ENCODE assay signal across 10 cellular contexts in genomic region chr6:30770164-30770563, GRCh38. TPM values are rescaled to one million over a fixed set of nuclear protein-coding genes. Genes with fewer than 3 reads are reported as not detected.
DNase-seq lines count a peak whose midpoint lies in the region; ATAC-seq, FAIRE-seq and TF ChIP-seq lines count a peak whose summit lies in the region.
"Had no signal": no experiment of that assay in that cellular context is flagged by ENCODE, and none has a peak within 500 bp of the region (broad histone marks: within the 10 kb centered on the region; RNA-seq: fewer than 3 reads in every experiment).

No MANE protein-coding gene starts in this region.

- in situ Hi-C loops in HepG2 (cut with HindIII; ENCODE audit: extremely low pct_ligation_motif_present, low pct_unique_long_range_greater_than_20kb), result no loop called here

- DNase-seq in stimulated activated CD4-positive, alpha-beta T cell treated with anti-CD3 and anti-CD28 coated beads, Interleukin-1b, Interleukin-23, amount 100 ng/mL, for 48 hours, result peak; percentile 29
- DNase-seq in stimulated activated CD4-positive, alpha-beta T cell treated with anti-CD3 and anti-CD28 coated beads, Interleukin-12 subunit alpha, Interleukin-12 subunit beta, amount 100 ng/mL, for 4 hours, result no peak
- DNase-seq in adrenal gland (peak in 2 of 7 donors; percentile 37 to 40), HepG2 (ENCODE audit: low spot score) (no peak), vagina (ENCODE audit: extremely low spot score in 2 of 2) (no peak), NCI-H128 (lab: John Stamatoyannopoulos, UW; ENCODE audit: unreplicated experiment) (no peak)
- DNase-seq: DMS79 treated with DMSO at 0.1 percent for 48 hours, NCI-H774 had no signal

- H3K4me2 ChIP-seq in HepG2 (ENCODE audit: low read depth, low read length), result peak overlapping the region; percentile 90

- H3K27me3 ChIP-seq in adrenal gland, result no peaks in the 10 kb centered on the region
- no peaks in the 10 kb centered on the region for H3K27me3 ChIP-seq in HepG2 (ENCODE audit: control insufficient read depth in 1 of 2, insufficient read depth in 2 of 2, low read length in 2 of 2)
- no peaks in the 10 kb centered on the region for H3K27me3 ChIP-seq in vagina

- H3K9me3 ChIP-seq in adrenal gland (replicated peaks in 1 of 3) (no peaks in the 10 kb centered on the region), HepG2 (ENCODE audit: low read length) (no peaks in the 10 kb centered on the region), vagina (no peaks in the 10 kb centered on the region)

- no peak for FAIRE-seq in HepG2 (lab: Jason Lieb, UNC)

- no peaks in the 10 kb centered on the region for H4K20me1 ChIP-seq in HepG2 (ENCODE audit: insufficient read depth, low read length)

- CTCF ChIA-PET in HepG2 (lab: Yijun Ruan, JAX; ENCODE audit: low intra/inter-chr PET ratio, low total read pairs), result no interaction called here

- 67 to 84% (median 72%) methylated on average over 2 of the region's 2 CpGs for WGBS in adrenal gland, 4 donors
- 90% methylated on average over 2 of the region's 2 CpGs for WGBS in HepG2 (ENCODE audit: low lambda C conversion rate)

- H3K79me2 ChIP-seq in HepG2 (ENCODE audit: insufficient read depth, low read length), result no peaks in the 10 kb centered on the region

- peaks cover 15 to 34% of the 10 kb centered on the region in 2 donors for H3K4me1 ChIP-seq in adrenal gland (replicated peaks in 1 of 2)
- H3K4me1 ChIP-seq in HepG2 (ENCODE audit: insufficient read depth, low read length), result peaks cover 73% of the 10 kb centered on the region
- peaks cover 19% of the 10 kb centered on the region for H3K4me1 ChIP-seq in vagina

- no peaks in the 10 kb centered on the region for H3K36me3 ChIP-seq in adrenal gland (replicated peaks in 1 of 2)
- no peaks in the 10 kb centered on the region for H3K36me3 ChIP-seq in HepG2 (replicated peaks in 1 of 2; ENCODE audit: control insufficient read depth in 1 of 2, insufficient read depth in 2 of 2, low read length in 2 of 2)
- H3K36me3 ChIP-seq in vagina, result no peaks in the 10 kb centered on the region

- ATAC-seq in HepG2 (no peak), GM18868 (IDR thresholded peaks at IDR 0.05; ENCODE audit: unreplicated experiment) (no peak), GM21447 (IDR thresholded peaks at IDR 0.05; ENCODE audit: unreplicated experiment) (no peak)

- TF ChIP-seq POLR2A in adrenal gland (IDR thresholded peaks at IDR 0.05) (no peak), HepG2 (IDR thresholded peaks at IDR 0.05; ENCODE audit: insufficient read depth in 1 of 2, low read depth in 2 of 2, low read length in 2 of 2) (no peak), vagina (IDR thresholded peaks at IDR 0.05) (no peak)

- H3K4me3 ChIP-seq in adrenal gland (no peak overlapping the region), HepG2 (replicated peaks in 1 of 3; ENCODE audit: insufficient read depth in 1 of 3, low read depth in 2 of 3, low read length in 3 of 3) (no peak overlapping the region; a peak in 1 of 6 replicates), vagina (no peak overlapping the region)

- no peak for TF ChIP-seq RAD21 in HepG2 (CRISPR knock-in tag; IDR thresholded peaks at IDR 0.05)

- no peak for TF ChIP-seq CTCF in adrenal gland (IDR thresholded peaks at IDR 0.05)
- no peak for TF ChIP-seq CTCF in HepG2 (CRISPR knock-in tag; IDR thresholded peaks at IDR 0.05)
- no peak for TF ChIP-seq CTCF in vagina (IDR thresholded peaks at IDR 0.05)

- no TSS peak for BruUV-seq in HepG2 (replicated peaks; lab: Mats Ljungman, UMichigan)

- intact Hi-C loops in adrenal gland (cut with DNase I), result no loop called here
- intact Hi-C loops in HepG2 (cut with micrococcal nuclease; ENCODE audit: unreplicated experiment), result no loop called here
- intact Hi-C loops in vagina (cut with DNase I), result no loop called here

- H3K9ac ChIP-seq in HepG2 (ENCODE audit: insufficient read depth, low read depth, low read length), result peak overlapping the region; percentile 93

- TF ChIP-seq EP300 in HepG2 (IDR thresholded peaks at IDR 0.05; ENCODE audit: low read depth in 2 of 2, low read length in 2 of 2) (no peak), HepG2 (CRISPR knock-in tag; IDR thresholded peaks at IDR 0.05; ENCODE audit: borderline replicate concordance) (no peak)

- POLR2A ChIA-PET in HepG2 (lab: Yijun Ruan, JAX), result interaction anchor here (0.5 to 11.8 kb wide), 12 partner anchors 9 to 106 kb away, joined by 3 to 414 read pairs (median 20); partner anchors contain the start of genes FLOT1 and IER3

- H3K27ac ChIP-seq in adrenal gland (peak overlapping the region; percentile 12 to 92 (median 69)), HepG2 (ENCODE audit: extremely low read length, insufficient read depth, low read length) (peak overlapping the region; percentile 98), vagina (peak overlapping the region; percentile 63)

- H2AFZ ChIP-seq in HepG2 (ENCODE audit: low read length), result no peak overlapping the region

RNA-seq across cellular contexts. Expression of gene IER3, which starts 25.8 kb away (rescaled TPM):
- total RNA-seq in adrenal gland (10 to 100 TPM in 7 of 8 donors, 1 to 10 TPM in 1; 4.0 to 66.2 (median 43.1) TPM), HepG2 (2016; rRNA removed; fragmentation: Illumina TruSeq; extraction: Trizol) (28.7 and 51.1 TPM in 2 replicates), vagina (40.5 TPM)
- polyA plus RNA-seq in adrenal gland (100 to 1,000 TPM in 1 of 3 donors, 10 to 100 TPM in 2; 10.3 to 136 (median 49.1) TPM), HepG2 (2011; rRNA removed) (131 and 151 TPM in 2 replicates)
- total RNA-seq in HepG2 (2016; cell fraction: cytosol; rRNA removed; fragmentation: Illumina TruSeq; extraction: Trizol; ENCODE audit: low read depth), result 83.5 and 89.8 TPM in 2 replicates
- 25.7 and 52.1 TPM in 2 replicates for total RNA-seq in HepG2 (2016; cell fraction: insoluble cytoplasmic fraction; rRNA removed; fragmentation: Illumina TruSeq; extraction: Trizol)
- total RNA-seq in HepG2 (2016; cell fraction: membrane; rRNA removed; fragmentation: Illumina TruSeq; extraction: Trizol), result 91.3 and 101 TPM in 2 replicates
- 33.1 and 34.2 TPM in 2 replicates for total RNA-seq in HepG2 (2016; cell fraction: nucleus; rRNA removed; fragmentation: Illumina TruSeq; extraction: Trizol)
- polyA plus RNA-seq in HepG2 (2011; cell fraction: cytosol; rRNA removed), result 117 TPM in 2 replicates
- polyA plus RNA-seq in HepG2 (2011; cell fraction: nucleus; rRNA removed), result 111 and 130 TPM in 2 replicates
- polyA plus RNA-seq in HepG2 (2012), result 130 and 313 TPM in 2 replicates
- polyA plus RNA-seq in HepG2 (2016; cell fraction: cytosol; fragmentation: Illumina TruSeq; extraction: Trizol; ENCODE audit: low read depth), result 21.8 and 24.4 TPM in 2 replicates
- 28.6 and 30.4 TPM in 2 replicates for polyA plus RNA-seq in HepG2 (2016; cell fraction: insoluble cytoplasmic fraction; fragmentation: Illumina TruSeq; extraction: Trizol; ENCODE audit: low read depth)
- polyA plus RNA-seq in HepG2 (2016; cell fraction: membrane; fragmentation: Illumina TruSeq; extraction: Trizol; ENCODE audit: low read depth), result 23.7 and 25.1 TPM in 2 replicates
- 72.1 and 79.6 TPM in 2 replicates for polyA plus RNA-seq in HepG2 (2016; cell fraction: nucleus; fragmentation: Illumina TruSeq; extraction: Trizol; ENCODE audit: insufficient read depth, low read depth)
- polyA minus RNA-seq in HepG2 (2011; rRNA and poly(A)+ RNA removed; ENCODE audit: low replicate concordance), result 19.0 and 307 TPM in 2 replicates
- 213 and 378 TPM in 2 replicates for polyA minus RNA-seq in HepG2 (2011; cell fraction: cytosol; rRNA and poly(A)+ RNA removed)
- 95.2 and 99.7 TPM in 2 replicates for polyA minus RNA-seq in HepG2 (2011; cell fraction: nucleus; rRNA and poly(A)+ RNA removed)

RNA-seq across cellular contexts. Expression of gene FLOT1, which starts 27.7 kb away (rescaled TPM):
- total RNA-seq in adrenal gland (100 to 1,000 TPM; 237 to 449 (median 339) TPM), HepG2 (2016; rRNA removed; fragmentation: Illumina TruSeq; extraction: Trizol) (77.8 and 82.3 TPM in 2 replicates), vagina (165 TPM)
- polyA plus RNA-seq in adrenal gland (100 to 1,000 TPM; 390 to 599 (median 411) TPM), HepG2 (2011; rRNA removed) (130 and 150 TPM in 2 replicates)
- total RNA-seq in HepG2 (2016; cell fraction: cytosol; rRNA removed; fragmentation: Illumina TruSeq; extraction: Trizol; ENCODE audit: low read depth), result 113 and 115 TPM in 2 replicates
- total RNA-seq in HepG2 (2016; cell fraction: insoluble cytoplasmic fraction; rRNA removed; fragmentation: Illumina TruSeq; extraction: Trizol), result 72.3 and 79.6 TPM in 2 replicates
- total RNA-seq in HepG2 (2016; cell fraction: membrane; rRNA removed; fragmentation: Illumina TruSeq; extraction: Trizol), result 145 and 152 TPM in 2 replicates
- 43.2 and 49.0 TPM in 2 replicates for total RNA-seq in HepG2 (2016; cell fraction: nucleus; rRNA removed; fragmentation: Illumina TruSeq; extraction: Trizol)
- 126 and 128 TPM in 2 replicates for polyA plus RNA-seq in HepG2 (2011; cell fraction: cytosol; rRNA removed)
- polyA plus RNA-seq in HepG2 (2011; cell fraction: nucleus; rRNA removed), result 139 and 173 TPM in 2 replicates
- polyA plus RNA-seq in HepG2 (2012), result 119 and 142 TPM in 2 replicates
- polyA plus RNA-seq in HepG2 (2016; cell fraction: cytosol; fragmentation: Illumina TruSeq; extraction: Trizol; ENCODE audit: low read depth), result 217 and 220 TPM in 2 replicates
- polyA plus RNA-seq in HepG2 (2016; cell fraction: insoluble cytoplasmic fraction; fragmentation: Illumina TruSeq; extraction: Trizol; ENCODE audit: low read depth), result 116 and 125 TPM in 2 replicates
- 219 and 220 TPM in 2 replicates for polyA plus RNA-seq in HepG2 (2016; cell fraction: membrane; fragmentation: Illumina TruSeq; extraction: Trizol; ENCODE audit: low read depth)
- polyA plus RNA-seq in HepG2 (2016; cell fraction: nucleus; fragmentation: Illumina TruSeq; extraction: Trizol; ENCODE audit: insufficient read depth, low read depth), result 146 and 154 TPM in 2 replicates
- polyA minus RNA-seq in HepG2 (2011; rRNA and poly(A)+ RNA removed; ENCODE audit: low replicate concordance), result 102 and 133 TPM in 2 replicates
- 49.8 and 51.9 TPM in 2 replicates for polyA minus RNA-seq in HepG2 (2011; cell fraction: cytosol; rRNA and poly(A)+ RNA removed)
- 34.5 and 57.3 TPM in 2 replicates for polyA minus RNA-seq in HepG2 (2011; cell fraction: nucleus; rRNA and poly(A)+ RNA removed)

RNA-seq across cellular contexts. Expression of gene TUBB, which starts 50.0 kb away (rescaled TPM):
- total RNA-seq in adrenal gland (100 to 1,000 TPM in 7 of 8 donors, 10 to 100 TPM in 1; 90.3 to 439 (median 214) TPM), HepG2 (2016; rRNA removed; fragmentation: Illumina TruSeq; extraction: Trizol) (911 and 1,275 TPM in 2 replicates), vagina (293 TPM)
- polyA plus RNA-seq in adrenal gland (100 to 1,000 TPM; 107 to 473 (median 177) TPM), HepG2 (2011; rRNA removed) (980 and 1,163 TPM in 2 replicates)
- total RNA-seq in HepG2 (2016; cell fraction: cytosol; rRNA removed; fragmentation: Illumina TruSeq; extraction: Trizol; ENCODE audit: low read depth), result 241 and 250 TPM in 2 replicates
- 892 and 1,275 TPM in 2 replicates for total RNA-seq in HepG2 (2016; cell fraction: insoluble cytoplasmic fraction; rRNA removed; fragmentation: Illumina TruSeq; extraction: Trizol)
- 542 and 545 TPM in 2 replicates for total RNA-seq in HepG2 (2016; cell fraction: membrane; rRNA removed; fragmentation: Illumina TruSeq; extraction: Trizol)
- 386 and 402 TPM in 2 replicates for total RNA-seq in HepG2 (2016; cell fraction: nucleus; rRNA removed; fragmentation: Illumina TruSeq; extraction: Trizol)
- polyA plus RNA-seq in HepG2 (2011; cell fraction: cytosol; rRNA removed), result 853 and 1,099 TPM in 2 replicates
- 241 and 246 TPM in 2 replicates for polyA plus RNA-seq in HepG2 (2011; cell fraction: nucleus; rRNA removed)
- 478 and 597 TPM in 2 replicates for polyA plus RNA-seq in HepG2 (2012)
- polyA plus RNA-seq in HepG2 (2016; cell fraction: cytosol; fragmentation: Illumina TruSeq; extraction: Trizol; ENCODE audit: low read depth), result 300 and 321 TPM in 2 replicates
- polyA plus RNA-seq in HepG2 (2016; cell fraction: insoluble cytoplasmic fraction; fragmentation: Illumina TruSeq; extraction: Trizol; ENCODE audit: low read depth), result 2,019 and 2,085 TPM in 2 replicates
- polyA plus RNA-seq in HepG2 (2016; cell fraction: membrane; fragmentation: Illumina TruSeq; extraction: Trizol; ENCODE audit: low read depth), result 586 and 657 TPM in 2 replicates
- polyA plus RNA-seq in HepG2 (2016; cell fraction: nucleus; fragmentation: Illumina TruSeq; extraction: Trizol; ENCODE audit: insufficient read depth, low read depth), result 686 and 716 TPM in 2 replicates
- polyA minus RNA-seq in HepG2 (2011; rRNA and poly(A)+ RNA removed; ENCODE audit: low replicate concordance), result 1,833 and 2,373 TPM in 2 replicates
- polyA minus RNA-seq in HepG2 (2011; cell fraction: cytosol; rRNA and poly(A)+ RNA removed), result 412 and 479 TPM in 2 replicates
- polyA minus RNA-seq in HepG2 (2011; cell fraction: nucleus; rRNA and poly(A)+ RNA removed), result 105 and 134 TPM in 2 replicates

RNA-seq across cellular contexts. Expression of gene MDC1, which starts 53.1 kb away (rescaled TPM):
- total RNA-seq in adrenal gland (10 to 100 TPM in 5 of 8 donors, 1 to 10 TPM in 3; 2.8 to 27.6 (median 18.4) TPM), HepG2 (2016; rRNA removed; fragmentation: Illumina TruSeq; extraction: Trizol) (8.4 and 20.5 TPM in 2 replicates), vagina (12.3 TPM)
- polyA plus RNA-seq in adrenal gland (10 to 100 TPM; 16.8 to 26.9 (median 21.0) TPM), HepG2 (2011; rRNA removed) (11.7 and 14.0 TPM in 2 replicates)
- total RNA-seq in HepG2 (2016; cell fraction: cytosol; rRNA removed; fragmentation: Illumina TruSeq; extraction: Trizol; ENCODE audit: low read depth), result 2.6 TPM in 2 replicates
- 9.0 and 18.7 TPM in 2 replicates for total RNA-seq in HepG2 (2016; cell fraction: insoluble cytoplasmic fraction; rRNA removed; fragmentation: Illumina TruSeq; extraction: Trizol)
- 7.6 TPM in 2 replicates for total RNA-seq in HepG2 (2016; cell fraction: membrane; rRNA removed; fragmentation: Illumina TruSeq; extraction: Trizol)
- 18.3 and 20.9 TPM in 2 replicates for total RNA-seq in HepG2 (2016; cell fraction: nucleus; rRNA removed; fragmentation: Illumina TruSeq; extraction: Trizol)
- 4.5 and 6.7 TPM in 2 replicates for polyA plus RNA-seq in HepG2 (2011; cell fraction: cytosol; rRNA removed)
- 39.8 and 42.9 TPM in 2 replicates for polyA plus RNA-seq in HepG2 (2011; cell fraction: nucleus; rRNA removed)
- polyA plus RNA-seq in HepG2 (2012), result 14.2 and 21.0 TPM in 2 replicates
- polyA plus RNA-seq in HepG2 (2016; cell fraction: cytosol; fragmentation: Illumina TruSeq; extraction: Trizol; ENCODE audit: low read depth), result 1.2 and 1.3 TPM in 2 replicates
- 13.9 and 27.7 TPM in 2 replicates for polyA plus RNA-seq in HepG2 (2016; cell fraction: insoluble cytoplasmic fraction; fragmentation: Illumina TruSeq; extraction: Trizol; ENCODE audit: low read depth)
- 2.2 and 3.4 TPM in 2 replicates for polyA plus RNA-seq in HepG2 (2016; cell fraction: membrane; fragmentation: Illumina TruSeq; extraction: Trizol; ENCODE audit: low read depth)
- polyA plus RNA-seq in HepG2 (2016; cell fraction: nucleus; fragmentation: Illumina TruSeq; extraction: Trizol; ENCODE audit: insufficient read depth, low read depth), result 66.8 and 94.4 TPM in 2 replicates
- 16.6 and 29.4 TPM in 2 replicates for polyA minus RNA-seq in HepG2 (2011; rRNA and poly(A)+ RNA removed; ENCODE audit: low replicate concordance)
- polyA minus RNA-seq in HepG2 (2011; cell fraction: cytosol; rRNA and poly(A)+ RNA removed), result 8.0 and 10.3 TPM in 2 replicates
- 7.6 and 9.1 TPM in 2 replicates for polyA minus RNA-seq in HepG2 (2011; cell fraction: nucleus; rRNA and poly(A)+ RNA removed)
